Comparison of ENCODE assay signal across 1 cellular context in genomic region chr10:62614389-62615157, GRCh38.
TF ChIP-seq lines count a peak whose summit lies in the region.

No MANE protein-coding gene starts in this region.

TF ChIP-seq in GM12878, 131 proteins besides CTCF, POLR2A, EP300 and RAD21 (continued from another document and continues in another):
- TF ChIP-seq ZBTB33 (IDR thresholded peaks at IDR 0.05) (no peak), RCOR1 (conservative IDR thresholded peaks at IDR 0.05; ENCODE audit: low read depth, low read length) (no peak), IRF4 (IDR thresholded peaks at IDR 0.05; ENCODE audit: low read depth, low read length) (peak; percentile 86; the same call in 1 of the 2 replicates), TCF3 (IDR thresholded peaks at IDR 0.05; ENCODE audit: borderline replicate concordance, insufficient read depth, low read depth, low read length) (peak; percentile 60; the same call in 1 of the 2 replicates), BMI1 (IDR thresholded peaks at IDR 0.05; ENCODE audit: borderline replicate concordance) (0 out of 2 replicates have a peak, but pooled peaks have one; percentile 15), MEF2B (IDR thresholded peaks at IDR 0.05; ENCODE audit: partially characterized antibody, poor library complexity, severe bottlenecking) (no peak), LARP7 (IDR thresholded peaks at IDR 0.05) (no peak), HDGF (IDR thresholded peaks at IDR 0.05) (no peak), JUNB (IDR thresholded peaks at IDR 0.05) (peak; percentile 93), BCL3 (IDR thresholded peaks at IDR 0.05; ENCODE audit: borderline replicate concordance, insufficient read depth, low read depth, low read length, poor library complexity, severe bottlenecking) (no peak), TCF7 (IDR thresholded peaks at IDR 0.05; ENCODE audit: borderline replicate concordance) (peak; percentile 19; the same call in 1 of the 2 replicates), NRF1 (conservative IDR thresholded peaks at IDR 0.05; ENCODE audit: low read depth, low read length) (no peak), IKZF1 (conservative IDR thresholded peaks at IDR 0.05) (peak; percentile 64), NKRF (conservative IDR thresholded peaks at IDR 0.05) (no peak), NR2C1 (IDR thresholded peaks at IDR 0.05) (no peak), TARDBP (IDR thresholded peaks at IDR 0.05; ENCODE audit: borderline replicate concordance) (0 out of 2 replicates have a peak, but pooled peaks have one; percentile 21), TCF12 (IDR thresholded peaks at IDR 0.05; ENCODE audit: low read depth, low read length) (peak; percentile 58), POU2F2 (IDR thresholded peaks at IDR 0.05; ENCODE audit: borderline replicate concordance, low read depth, low read length) (peak; percentile 79; the same call in 2 of the 3 replicates), TAF1 (IDR thresholded peaks at IDR 0.05; ENCODE audit: borderline replicate concordance, low read depth, low read length) (no peak), MEF2A (IDR thresholded peaks at IDR 0.05; ENCODE audit: insufficient read depth, low read depth, low read length) (peak; percentile 63), CEBPB (IDR thresholded peaks at IDR 0.05; ENCODE audit: borderline replicate concordance in 1 of 2, low read depth in 2 of 2, low read length in 2 of 2) (peak in 1 of 2 experiments; percentile 74; a peak in 2 of 4 replicates), FOXK2 (IDR thresholded peaks at IDR 0.05) (no peak), REST (IDR thresholded peaks at IDR 0.05; ENCODE audit: low read depth, low read length) (no peak), DPF2 (IDR thresholded peaks at IDR 0.05) (0 out of 2 replicates have a peak, but pooled peaks have one; percentile 50), PML (IDR thresholded peaks at IDR 0.05; ENCODE audit: low read length) (no peak), HSF1 (IDR thresholded peaks at IDR 0.05; ENCODE audit: low read depth, low read length) (no peak), MTA3 (IDR thresholded peaks at IDR 0.05; ENCODE audit: borderline replicate concordance, low read length) (peak; percentile 97; the same call in 1 of the 2 replicates), YY1 (IDR thresholded peaks at IDR 0.05; ENCODE audit: low read depth, low read length) (peak; percentile 65; the same call in 1 of the 2 replicates), ETV6 (conservative IDR thresholded peaks at IDR 0.05 in 1 of 2, IDR thresholded peaks at IDR 0.05 in 1 of 2; ENCODE audit: borderline replicate concordance in 1 of 2, low read depth in 1 of 2) (peak in 1 of 2 experiments; percentile 90; a peak in 2 of 4 replicates), SMARCA5 (IDR thresholded peaks at IDR 0.05) (no peak), NBN (IDR thresholded peaks at IDR 0.05) (no peak), CREB1 (IDR thresholded peaks at IDR 0.05; ENCODE audit: low read depth) (peak; percentile 97), NFIC (IDR thresholded peaks at IDR 0.05; ENCODE audit: low read depth, low read length) (peak; percentile 95), MTA2 (IDR thresholded peaks at IDR 0.05; ENCODE audit: low read depth) (0 out of 2 replicates have a peak, but pooled peaks have one; percentile 33), STAT3 (IDR thresholded peaks at IDR 0.05; ENCODE audit: low read depth, low read length) (no peak), SP1 (IDR thresholded peaks at IDR 0.05; ENCODE audit: low read depth, low read length) (peak; percentile 35), ZNF622 (IDR thresholded peaks at IDR 0.05) (no peak), ZBED1 (IDR thresholded peaks at IDR 0.05; ENCODE audit: borderline replicate concordance) (peak; percentile 88; the same call in 1 of the 2 replicates), MYB (IDR thresholded peaks at IDR 0.05; ENCODE audit: borderline replicate concordance, low read depth, low read length) (no peak), ATF7 (IDR thresholded peaks at IDR 0.05; ENCODE audit: low read depth) (peak; percentile 48; the same call in 1 of the 2 replicates), MLLT1 (IDR thresholded peaks at IDR 0.05) (no peak), CHD4 (IDR thresholded peaks at IDR 0.05) (no peak), GABPA (IDR thresholded peaks at IDR 0.05; ENCODE audit: low read depth) (peak; percentile 58; the same call in 1 of the 2 replicates), SPI1 (IDR thresholded peaks at IDR 0.05; ENCODE audit: borderline replicate concordance, insufficient read depth, low read depth, low read length) (peak; percentile 57; the same call in 1 of the 2 replicates), E4F1 (IDR thresholded peaks at IDR 0.05; ENCODE audit: borderline replicate concordance, partially characterized antibody) (no peak), PAX5 (IDR thresholded peaks at IDR 0.05; ENCODE audit: borderline replicate concordance, low read depth, low read length) (peak; percentile 73; the same call in 1 of the 2 replicates), SRF (IDR thresholded peaks at IDR 0.05; ENCODE audit: low read depth in 2 of 2, low read length in 2 of 2) (0 out of 4 replicates have a peak, but pooled peaks of 1 of the 2 experiments have one; percentile 42), KAT2A (conservative IDR thresholded peaks at IDR 0.05; ENCODE audit: control insufficient read depth, low read depth, low read length) (no peak), RB1 (IDR thresholded peaks at IDR 0.05; ENCODE audit: borderline replicate concordance) (no peak), KLF5 (IDR thresholded peaks at IDR 0.05; ENCODE audit: partially characterized antibody) (no peak), STAT1 (conservative IDR thresholded peaks at IDR 0.05) (no peak), RUNX3 (IDR thresholded peaks at IDR 0.05; ENCODE audit: low read length) (peak; percentile 93), SUPT20H (IDR thresholded peaks at IDR 0.05; ENCODE audit: borderline replicate concordance, control insufficient read depth, low read depth, low read length) (no peak), FOXM1 (IDR thresholded peaks at IDR 0.05; ENCODE audit: low read depth, low read length) (peak; percentile 94), EGR1 (IDR thresholded peaks at IDR 0.05; ENCODE audit: borderline replicate concordance in 1 of 2, low read depth in 2 of 2, low read length in 2 of 2) (peak in 1 of 2 experiments; percentile 3; a peak in 1 of 3 replicates), CREM (IDR thresholded peaks at IDR 0.05; ENCODE audit: low read depth) (peak; percentile 96), CBX5 (IDR thresholded peaks at IDR 0.05; ENCODE audit: low read depth) (peak; percentile 41; the same call in 1 of the 2 replicates), CBFB (IDR thresholded peaks at IDR 0.05; ENCODE audit: low read depth) (peak; percentile 69; the same call in 1 of the 2 replicates), EED (IDR thresholded peaks at IDR 0.05; ENCODE audit: low read depth) (peak; percentile 99), SREBF1 (IDR thresholded peaks at IDR 0.05; ENCODE audit: low read length) (no peak)
